Comparison of ENCODE assay signal across 15 cellular contexts in genomic region chr21:43958364-43959158, GRCh38. TPM values are rescaled to one million over a fixed set of nuclear protein-coding genes. Genes with fewer than 3 reads are reported as not detected.
DNase-seq lines count a peak whose midpoint lies in the region; ATAC-seq, FAIRE-seq and TF ChIP-seq lines count a peak whose summit lies in the region.
"Had no signal": no experiment of that assay in that cellular context is flagged by ENCODE, and none has a peak within 500 bp of the region (broad histone marks: within the 10 kb centered on the region; RNA-seq: fewer than 3 reads in every experiment).

No MANE protein-coding gene starts in this region.

- H4K20me1 ChIP-seq in K562 (replicated peaks; ENCODE audit: control insufficient read depth, insufficient read depth, low read length) = peaks cover 7% of the 10 kb centered on the region; the same call in 1 of the 2 replicates

- CTCF ChIA-PET in HEK293T (lab: Yijun Ruan, JAX) (no interaction called here), K562 (lab: Yijun Ruan, JAX; ENCODE audit: low intra/inter-chr PET ratio) (no interaction called here)

- TF ChIP-seq CTCF in heart left ventricle (IDR thresholded peaks at IDR 0.05) = no peak
- TF ChIP-seq CTCF in K562 (IDR thresholded peaks at IDR 0.05 in 2 of 3, conservative IDR thresholded peaks at IDR 0.05 in 1 of 3; ENCODE audit: insufficient read depth in 2 of 3, low read depth in 1 of 3, low read length in 3 of 3) = no peak

- intact Hi-C loops in right cardiac atrium (cut with DNase I) = no loop called here
- intact Hi-C loops in heart left ventricle (cut with DNase I) = loop anchor here in 1 of 10 donors (10.0 kb wide), 1 partner anchor 104 kb away; no protein-coding TSS in a partner anchor
- intact Hi-C loops in K562 (cut with micrococcal nuclease) = no loop called here

- H3K9me3 ChIP-seq in right cardiac atrium (ENCODE audit: control insufficient read depth, low read length) (no peaks in the 10 kb centered on the region), heart left ventricle (no peaks in the 10 kb centered on the region), K562 (replicated peaks; ENCODE audit: control insufficient read depth, insufficient read depth, low read depth, low read length) (no peaks in the 10 kb centered on the region; the same call in 1 of the 2 replicates)
- H3K9me3 ChIP-seq: SJSA1 had no signal

- H3K9me1 ChIP-seq in K562 (ENCODE audit: control insufficient read depth, insufficient read depth, low read length) = peaks cover 11% of the 10 kb centered on the region

- no peaks in the 10 kb centered on the region for H3K27me3 ChIP-seq in right cardiac atrium (ENCODE audit: control insufficient read depth, insufficient read depth)
- H3K27me3 ChIP-seq in heart left ventricle = no peaks in the 10 kb centered on the region
- no peaks in the 10 kb centered on the region for H3K27me3 ChIP-seq in K562 (ENCODE audit: control insufficient read depth in 2 of 2, insufficient read depth in 2 of 2, low read length in 2 of 2)
- H3K27me3 ChIP-seq: SJSA1 had no signal

- TF ChIP-seq EP300 in K562 (IDR thresholded peaks at IDR 0.05; ENCODE audit: low read length) = no peak

- TF ChIP-seq POLR2A in heart left ventricle (IDR thresholded peaks at IDR 0.05) (no peak), K562 (conservative IDR thresholded peaks at IDR 0.05) (peak; percentile 40)

- no peak for TF ChIP-seq RAD21 in K562 (CRISPR knock-in tag; conservative IDR thresholded peaks at IDR 0.05 in 1 of 2, IDR thresholded peaks at IDR 0.05 in 1 of 2)

- H3K36me3 ChIP-seq in heart left ventricle (peaks cover 0 to 33% (median 21%) of the 10 kb centered on the region in 9 donors), K562 (ENCODE audit: control insufficient read depth, insufficient read depth, low read length) (peaks cover 37% of the 10 kb centered on the region; the same call in 2 of the 3 replicates)

- no peak overlapping the region for H3K4me2 ChIP-seq in K562 (ENCODE audit: insufficient read depth, low read length)

- in situ Hi-C loops in K562 (cut with MboI) = no loop called here

- H2AFZ ChIP-seq in K562 (ENCODE audit: low read depth, low read length) = no peak overlapping the region
- H2AFZ ChIP-seq: GM23248 had no signal

- no peak overlapping the region for H3K4me3 ChIP-seq in right cardiac atrium (ENCODE audit: low read length)
- no peak overlapping the region for H3K4me3 ChIP-seq in heart left ventricle
- H3K4me3 ChIP-seq in K562 = no peak overlapping the region
- H3K4me3 ChIP-seq: GM23248, SJSA1 had no signal

- 94% methylated on average over 13 of the region's 13 CpGs for WGBS in right cardiac atrium
- 89 to 96% (median 95%) methylated on average over 13 of the region's 13 CpGs for WGBS in heart left ventricle, 4 donors
- WGBS in K562 (ENCODE audit: insufficient coverage, low coverage, missing lambda C conversion rate) = 94% methylated on average over 12 of the region's 13 CpGs

- H3K27ac ChIP-seq in right cardiac atrium (ENCODE audit: low read length) = no peak overlapping the region
- H3K27ac ChIP-seq in heart left ventricle = no peak overlapping the region
- peak overlapping the region; percentile 26; the same call in 1 of the 3 replicates for H3K27ac ChIP-seq in K562 (ENCODE audit: extremely low read depth, low read depth, low read length)
- H3K27ac ChIP-seq: GM23248, SJSA1 had no signal

- H3K4me1 ChIP-seq in right cardiac atrium (ENCODE audit: control insufficient read depth, insufficient read depth, low read length) (peaks cover 9% of the 10 kb centered on the region), heart left ventricle (peaks cover 0 to 34% (median 15%) of the 10 kb centered on the region in 12 donors), K562 (replicated peaks in 1 of 2; ENCODE audit: control insufficient read depth in 2 of 2, insufficient read depth in 2 of 2, low read length in 2 of 2) (peaks cover 0 to 35% of the 10 kb centered on the region in 2 experiments; a peak in 2 of 5 replicates)

- no peak overlapping the region; a peak in 1 of 4 replicates for H3K9ac ChIP-seq in K562 (ENCODE audit: insufficient read depth in 1 of 2, low read depth in 2 of 2, low read length in 2 of 2)
- H3K9ac ChIP-seq: GM23248 had no signal

- no TSS peak for BruUV-seq in K562 (replicated peaks; lab: Mats Ljungman, UMichigan)

- peaks cover 7% of the 10 kb centered on the region; the same call in 1 of the 3 replicates for H3K79me2 ChIP-seq in K562 (ENCODE audit: control insufficient read depth, insufficient read depth, low read length)

- DNase-seq in right cardiac atrium (peak in 2 of 3 donors; percentile 20 to 30), heart left ventricle (no peak), HEK293T (ENCODE audit: extremely low spot score) (no peak), K562 (ENCODE audit: extremely low read depth in 1 of 4, low spot score in 3 of 4) (no peak), LoVo (ENCODE audit: low spot score) (no peak), mesenteric fat pad (ENCODE audit: low spot score) (no peak)
- DNase-seq in stimulated activated CD8-positive, alpha-beta memory T cell treated with anti-CD3 and anti-CD28 coated beads, Interleukin-4, amount 100 ng/mL, for 48 hours = peak; percentile 42
- DNase-seq: activated B cell treated with CpG ODN at 0.5 μM for 24 hours; activated T-cell treated with anti-CD3 and anti-CD28 coated beads, Interleukin-2, amount 50 U/mL, for 24 hours; endodermal cell; GM23248; NCI-H82; PC-3 had no signal

- POLR2A ChIA-PET in HEK293T (lab: Yijun Ruan, JAX) (no interaction called here), K562 (lab: Yijun Ruan, JAX) (no interaction called here)

- ATAC-seq in right cardiac atrium (no peak), heart left ventricle (no peak), K562 (no peak), HG02852 (IDR thresholded peaks at IDR 0.05; ENCODE audit: unreplicated experiment) (no peak)
- ATAC-seq: PC-3 had no signal

- peak; percentile 86 for FAIRE-seq in K562 (lab: Jason Lieb, UNC)

TF ChIP-seq in HEK293T, 16 proteins besides CTCF, POLR2A, EP300 and RAD21:
- TF ChIP-seq TARDBP (IDR thresholded peaks at IDR 0.05) (peak; percentile 87), BHLHE40 (IDR thresholded peaks at IDR 0.05; ENCODE audit: borderline replicate concordance) (no peak)

TF ChIP-seq in K562, 482 proteins besides CTCF, POLR2A, EP300 and RAD21 (continues in another document):
- 0 out of 2 replicates have a peak, but pooled peaks have one; percentile 18 for TF ChIP-seq HBP1 (CRISPR knock-in tag; IDR thresholded peaks at IDR 0.05)
- TF ChIP-seq TAF1 (IDR thresholded peaks at IDR 0.05; ENCODE audit: control insufficient read depth, extremely low read depth, insufficient read depth, low read length, severe bottlenecking) = no peak
- TF ChIP-seq ZNF408 (CRISPR knock-in tag; IDR thresholded peaks at IDR 0.05; ENCODE audit: low read depth) = no peak
- TF ChIP-seq ZNF3 (CRISPR knock-in tag; IDR thresholded peaks at IDR 0.05) = no peak
- peak; percentile 89; the same call in 1 of the 2 replicates for TF ChIP-seq ZBTB1 (CRISPR knock-in tag; IDR thresholded peaks at IDR 0.05; ENCODE audit: borderline replicate concordance, low read depth)
- no peak for TF ChIP-seq MCM5 (IDR thresholded peaks at IDR 0.05; ENCODE audit: low read depth)
- TF ChIP-seq FOXA3 (CRISPR knock-in tag; conservative IDR thresholded peaks at IDR 0.05 in 1 of 2, IDR thresholded peaks at IDR 0.05 in 1 of 2) = no peak
- no peak for TF ChIP-seq ZNF224 (CRISPR knock-in tag; IDR thresholded peaks at IDR 0.05)
- TF ChIP-seq CREB5 (CRISPR knock-in tag; IDR thresholded peaks at IDR 0.05) = no peak

RNA-seq across cellular contexts. Expression of gene TRAPPC10, which starts 53.5 kb away (rescaled TPM):
- total RNA-seq in right cardiac atrium (10 to 100 TPM; 18.0 to 23.3 (median 19.1) TPM), heart left ventricle (10 to 100 TPM; 14.6 to 32.0 (median 22.5) TPM), K562 (2014; rRNA removed) (18.6 and 26.0 TPM in 2 replicates), K562 (2014; rRNA removed; fragmentation: Illumina TruSeq; extraction: Trizol) (31.0 and 32.8 TPM in 2 replicates), K562 (2015; rRNA removed; fragmentation: Illumina TruSeq; extraction: Trizol) (27.3 and 30.0 TPM in 2 replicates), K562 (2021) (33.8 and 40.5 TPM in 2 replicates), mesenteric fat pad (44.4 TPM)
- polyA plus RNA-seq in right cardiac atrium (7.6 TPM), heart left ventricle (10 to 100 TPM in 1 of 2 donors, 1 to 10 TPM in 1; 5.6 to 12.0 TPM), K562 (2011; rRNA removed) (24.3 and 25.4 TPM in 2 replicates), K562 (2014; fragmentation: Illumina TruSeq; extraction: Trizol) (27.5 and 28.9 TPM in 2 replicates), K562 (2014; fragmentation: Nextera tagmentation; extraction: Ambion mirVana) (1 to 10 TPM; 1.1 to 1.3 TPM), K562 (2014; rRNA removed) (20.4 and 21.5 TPM in 2 replicates)
- total RNA-seq in K562 (2011; cell fraction: chromatin; rRNA removed; ENCODE audit: low replicate concordance) = 206 and 248 TPM in 2 replicates
- 84.7 and 101 TPM in 2 replicates for total RNA-seq in K562 (2011; cell fraction: nucleolus; rRNA removed)
- 136 and 156 TPM in 2 replicates for total RNA-seq in K562 (2011; cell fraction: nucleoplasm; rRNA removed)
- polyA plus RNA-seq in K562 (2011; cell fraction: cytosol; rRNA removed) = 15.0 and 18.0 TPM in 2 replicates
- 90.3 and 102 TPM in 2 replicates for polyA plus RNA-seq in K562 (2011; cell fraction: nucleus; rRNA removed)
- 22.2 and 26.6 TPM in 2 replicates for polyA plus RNA-seq in K562 (2012)
- 31.9 and 33.4 TPM in 2 replicates for polyA minus RNA-seq in K562 (2011; rRNA and poly(A)+ RNA removed)
- polyA minus RNA-seq in K562 (2011; cell fraction: cytosol; rRNA and poly(A)+ RNA removed) = 13.8 and 16.4 TPM in 2 replicates
- polyA minus RNA-seq in K562 (2011; cell fraction: nucleus; rRNA and poly(A)+ RNA removed) = 27.6 and 38.5 TPM in 2 replicates

Comparison
In these comparisons a context has a peak if more than half of its experiments do, and no peak if none do; other contexts are left out.
1. DNase-seq: peak in right cardiac atrium (2 of 3) and stimulated activated CD8-positive, alpha-beta memory T cell treated with anti-CD3 and anti-CD28 coated beads, Interleukin-4, amount 100 ng/mL, for 48 hours (single experiment); none in heart left ventricle (0 of 5), HEK293T (single experiment), K562 (0 of 4), LoVo (single experiment) and mesenteric fat pad (single experiment).